In the genomic region with DNA sequence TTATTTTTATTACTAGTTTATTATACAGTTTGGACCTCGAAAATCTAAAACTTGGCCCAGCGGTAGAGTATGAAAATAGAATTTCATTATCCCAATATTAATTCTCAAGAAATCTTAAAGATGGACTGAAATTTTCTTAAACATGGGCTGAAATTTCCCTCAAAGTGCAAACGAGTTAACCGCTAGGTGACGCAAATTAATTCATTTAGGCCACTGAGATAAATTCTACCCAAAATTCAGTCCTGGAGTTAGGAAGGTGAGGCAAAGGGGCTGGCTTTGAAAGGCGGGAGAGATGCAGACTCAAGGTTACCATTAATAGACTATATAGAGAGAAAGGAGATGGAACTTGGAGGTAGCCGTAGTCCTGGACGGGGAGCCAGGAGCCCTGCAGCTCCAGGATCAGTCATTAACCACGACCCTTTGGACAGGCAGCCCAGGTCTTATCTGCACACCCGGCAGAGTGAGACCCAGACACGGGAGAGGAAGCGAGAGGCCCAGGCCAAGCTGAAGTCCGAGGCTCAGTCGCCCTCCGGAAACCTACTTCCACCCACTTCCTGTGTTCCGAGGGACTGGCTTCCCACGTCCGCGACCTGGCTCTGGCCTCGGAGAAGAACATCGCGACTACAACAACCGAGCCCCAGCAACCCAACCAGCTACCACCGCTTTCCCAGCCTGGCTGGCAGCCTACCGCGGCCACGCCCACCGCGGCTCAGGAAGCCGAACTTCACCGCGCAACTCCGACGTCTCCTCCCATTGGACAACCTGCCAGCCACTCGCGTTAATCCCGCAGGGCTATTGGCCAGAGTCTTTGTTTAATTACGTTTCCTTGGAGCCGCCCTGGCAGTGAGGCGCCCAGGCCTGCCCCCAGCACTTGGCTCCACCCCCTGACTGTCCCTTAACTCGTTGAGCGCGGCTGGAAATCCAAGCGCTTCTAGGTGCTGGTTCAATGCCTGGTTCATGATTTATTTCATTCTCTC, we compare ENCODE assay signal across 8 cellular contexts. TPM values are rescaled to one million over a fixed set of nuclear protein-coding genes. Genes with fewer than 3 reads are reported as not detected.
DNase-seq lines count a peak whose midpoint lies in the region; ATAC-seq and TF ChIP-seq lines count a peak whose summit lies in the region.

A gene with protein sequence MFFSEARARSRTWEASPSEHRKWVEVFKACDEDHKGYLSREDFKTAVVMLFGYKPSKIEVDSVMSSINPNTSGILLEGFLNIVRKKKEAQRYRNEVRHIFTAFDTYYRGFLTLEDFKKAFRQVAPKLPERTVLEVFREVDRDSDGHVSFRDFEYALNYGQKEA (minus strand): TSS at position 686 of the 977 bp plus-strand sequence. CDS start 70 bp downstream, at position 616.

- peak; percentile 93 for DNase-seq in GM13976 (ENCODE audit: low spot score)
- DNase-seq in NCI-H146 (lab: John Stamatoyannopoulos, UW) = peak; percentile 99
- DNase-seq in T-helper 1 cell = peak; percentile 89 to 99 (median 94)
- DNase-seq in amniotic stem cell (lab: John Stamatoyannopoulos, UW) = peak; percentile 99
- DNase-seq in left cardiac atrium = peak; percentile 97
- DNase-seq in posterior vena cava (ENCODE audit: low spot score) = peak; percentile 98
- peak; percentile 98 for DNase-seq in ureter (ENCODE audit: low spot score)

- TF ChIP-seq CTCF in GM13976 (IDR thresholded peaks at IDR 0.05; ENCODE audit: borderline replicate concordance, control extremely low read depth, extremely low read depth, insufficient read depth, missing control alignments) = no peak

- in situ Hi-C loops in GM13976 (cut with MboI; ENCODE audit: low sequenced_read_pairs, unreplicated experiment) = no loop called here

- intact Hi-C loops in left cardiac atrium (cut with DNase I) (no loop called here), posterior vena cava (cut with DNase I) (no loop called here)

- ATAC-seq in HG02870 (IDR thresholded peaks at IDR 0.05; ENCODE audit: unreplicated experiment) (peak; percentile 86), left cardiac atrium (peak; percentile 95)

RNA-seq across cellular contexts. Expression of the gene that starts here (rescaled TPM):
- total RNA-seq in left cardiac atrium = 1 to 10 TPM; 2.8 to 3.8 TPM
- 1 to 10 TPM; 4.8 to 6.1 TPM for total RNA-seq in posterior vena cava
- 7.1 TPM for total RNA-seq in ureter

Comparison
In these comparisons a context has a peak if more than half of its experiments do, and no peak if none do; other contexts are left out.
1. Peak in every context shown above with its lines: DNase-seq and ATAC-seq.